3 cellular contexts compared by ENCODE assay signal in the genomic region with DNA sequence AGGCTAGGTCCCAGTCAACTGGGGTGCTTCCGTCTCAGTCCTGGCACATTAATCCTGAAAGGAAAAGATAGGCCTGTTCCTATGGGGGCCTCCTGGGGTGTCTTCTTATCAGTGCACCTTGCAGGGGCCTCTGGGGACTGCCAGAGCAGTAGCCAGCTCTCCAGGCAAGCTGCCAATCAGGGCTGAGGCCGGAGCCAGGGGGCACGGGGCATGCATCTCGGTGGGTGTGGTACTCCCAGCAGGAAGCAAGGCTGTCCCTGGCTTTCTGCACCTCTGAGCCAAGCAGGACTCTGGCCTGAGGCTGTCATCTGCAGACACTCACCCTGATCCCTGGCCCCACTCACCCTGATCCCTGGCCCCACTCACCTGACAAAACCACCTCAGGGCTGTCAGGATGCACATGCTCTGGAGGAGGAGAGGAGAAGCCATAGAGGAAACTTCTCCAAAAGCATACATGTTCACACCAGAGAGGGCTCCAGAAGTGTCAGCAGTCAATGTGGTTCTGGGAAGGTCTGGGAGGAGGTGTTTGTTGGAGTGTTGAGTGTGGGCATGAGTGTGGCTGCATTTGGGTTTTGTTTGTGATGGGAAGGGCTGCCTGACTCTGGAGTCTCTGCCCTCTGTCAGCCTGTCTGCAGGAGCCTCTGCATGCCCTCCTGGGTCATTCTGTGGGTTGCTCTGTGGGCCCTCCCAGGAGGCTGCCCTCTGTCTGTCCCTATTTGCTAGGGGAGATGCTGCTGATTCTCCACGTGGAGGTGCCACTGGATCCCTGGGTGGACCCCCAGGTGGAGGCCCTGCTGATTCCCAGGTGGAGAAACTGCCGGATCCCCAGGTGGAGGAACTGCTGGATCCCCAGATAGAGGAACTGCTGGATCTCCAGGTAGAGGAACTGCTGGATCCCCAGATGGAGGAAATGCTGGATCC.
A peak's percentile ranks its signal among the peaks of the same experiment; 100 is the strongest.
TF ChIP-seq lines count a peak whose summit lies in the region.

No MANE protein-coding gene starts in this region.

TF ChIP-seq in SK-N-SH, 30 proteins besides CTCF, POLR2A, EP300 and RAD21 (continues in another document):
- no peak for TF ChIP-seq YY1 (IDR thresholded peaks at IDR 0.05; ENCODE audit: low read depth)
- TF ChIP-seq RXRA (IDR thresholded peaks at IDR 0.05; ENCODE audit: borderline replicate concordance, low read depth) = no peak
- no peak for TF ChIP-seq NFIC (IDR thresholded peaks at IDR 0.05; ENCODE audit: borderline replicate concordance)
- no peak for TF ChIP-seq SIN3A (IDR thresholded peaks at IDR 0.05; ENCODE audit: borderline replicate concordance, low read depth, low read length)
- TF ChIP-seq FOXM1 (IDR thresholded peaks at IDR 0.05; ENCODE audit: low read depth) = no peak
- TF ChIP-seq RFX5 (IDR thresholded peaks at IDR 0.05; ENCODE audit: low read length) = no peak
- TF ChIP-seq EZH2phosphoT487 (IDR thresholded peaks at IDR 0.05; ENCODE audit: borderline replicate concordance, low read depth) = no peak
- TF ChIP-seq, protein P1, sequence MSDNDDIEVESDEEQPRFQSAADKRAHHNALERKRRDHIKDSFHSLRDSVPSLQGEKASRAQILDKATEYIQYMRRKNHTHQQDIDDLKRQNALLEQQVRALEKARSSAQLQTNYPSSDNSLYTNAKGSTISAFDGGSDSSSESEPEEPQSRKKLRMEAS (IDR thresholded peaks at IDR 0.05; ENCODE audit: low read depth) = no peak
- TF ChIP-seq IRF3 (IDR thresholded peaks at IDR 0.05; ENCODE audit: low read depth, low read length) = no peak
- TF ChIP-seq FOXJ3 (CRISPR knock-in tag; IDR thresholded peaks at IDR 0.05) = 0 out of 2 replicates have a peak, but pooled peaks have one; percentile 20
- no peak for TF ChIP-seq REST (IDR thresholded peaks at IDR 0.05; ENCODE audit: low read depth, low read length)

TF ChIP-seq in SK-N-SH treated with all-trans-retinoic acid at 6 μM for 48 hours, 23 proteins besides CTCF, POLR2A, EP300 and RAD21:
- no peak for TF ChIP-seq ZFP3 (CRISPR knock-in tag; IDR thresholded peaks at IDR 0.05)
- TF ChIP-seq, protein P2, sequence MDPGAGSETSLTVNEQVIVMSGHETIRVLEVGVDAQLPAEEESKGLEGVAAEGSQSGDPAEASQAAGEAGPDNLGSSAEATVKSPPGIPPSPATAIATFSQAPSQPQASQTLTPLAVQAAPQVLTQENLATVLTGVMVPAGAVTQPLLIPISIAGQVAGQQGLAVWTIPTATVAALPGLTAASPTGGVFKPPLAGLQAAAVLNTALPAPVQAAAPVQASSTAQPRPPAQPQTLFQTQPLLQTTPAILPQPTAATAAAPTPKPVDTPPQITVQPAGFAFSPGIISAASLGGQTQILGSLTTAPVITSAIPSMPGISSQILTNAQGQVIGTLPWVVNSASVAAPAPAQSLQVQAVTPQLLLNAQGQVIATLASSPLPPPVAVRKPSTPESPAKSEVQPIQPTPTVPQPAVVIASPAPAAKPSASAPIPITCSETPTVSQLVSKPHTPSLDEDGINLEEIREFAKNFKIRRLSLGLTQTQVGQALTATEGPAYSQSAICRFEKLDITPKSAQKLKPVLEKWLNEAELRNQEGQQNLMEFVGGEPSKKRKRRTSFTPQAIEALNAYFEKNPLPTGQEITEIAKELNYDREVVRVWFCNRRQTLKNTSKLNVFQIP (CRISPR knock-in tag; IDR thresholded peaks at IDR 0.05; ENCODE audit: borderline replicate concordance, low read depth) = no peak
- TF ChIP-seq CSDC2 (CRISPR knock-in tag; IDR thresholded peaks at IDR 0.05) = no peak
- no peak for TF ChIP-seq ZFP30 (CRISPR knock-in tag; IDR thresholded peaks at IDR 0.05)
- TF ChIP-seq PPARA (CRISPR knock-in tag; IDR thresholded peaks at IDR 0.05; ENCODE audit: borderline replicate concordance) = no peak
- no peak for TF ChIP-seq ZNF8 (CRISPR knock-in tag; IDR thresholded peaks at IDR 0.05)
- TF ChIP-seq ZC3H10 (CRISPR knock-in tag; IDR thresholded peaks at IDR 0.05) = no peak
- TF ChIP-seq TCF4 (CRISPR knock-in tag; IDR thresholded peaks at IDR 0.05; ENCODE audit: borderline replicate concordance) = no peak

TF ChIP-seq in HEK293, 187 proteins besides CTCF, POLR2A, EP300 and RAD21 (continued from another document):
- TF ChIP-seq ZNF112 (tag by site-specific recombination; IDR thresholded peaks at IDR 0.05) (no peak), ZNF266 (tag by site-specific recombination; IDR thresholded peaks at IDR 0.05; ENCODE audit: low read depth) (no peak), ZNF521 (tag by site-specific recombination; IDR thresholded peaks at IDR 0.05) (no peak), SP3 (tag by site-specific recombination; IDR thresholded peaks at IDR 0.05) (no peak), ZNF561 (tag by site-specific recombination; IDR thresholded peaks at IDR 0.05; ENCODE audit: borderline replicate concordance) (no peak), ZNF473 (tag by site-specific recombination; IDR thresholded peaks at IDR 0.05) (no peak), MZF1 (tag by site-specific recombination; IDR thresholded peaks at IDR 0.05; ENCODE audit: borderline replicate concordance) (no peak), ZNF701 (tag by site-specific recombination; IDR thresholded peaks at IDR 0.05) (no peak), ZNF654 (tag by site-specific recombination; IDR thresholded peaks at IDR 0.05; ENCODE audit: low read depth) (0 out of 2 replicates have a peak, but pooled peaks have one; percentile 10), ZIC2 (tag by site-specific recombination; IDR thresholded peaks at IDR 0.05) (peak; percentile 93), ZNF248 (tag by site-specific recombination; IDR thresholded peaks at IDR 0.05) (no peak), ZNF423 (tag by site-specific recombination; IDR thresholded peaks at IDR 0.05) (no peak), ZBTB20 (tag by site-specific recombination; IDR thresholded peaks at IDR 0.05) (no peak), PRDM2 (tag by site-specific recombination; IDR thresholded peaks at IDR 0.05; ENCODE audit: borderline replicate concordance) (no peak), GLIS2 (tag by site-specific recombination; IDR thresholded peaks at IDR 0.05) (0 out of 2 replicates have a peak, but pooled peaks have one; percentile 28), ZFHX2 (tag by site-specific recombination; conservative IDR thresholded peaks at IDR 0.05) (peak; percentile 53), ZSCAN4 (tag by site-specific recombination; IDR thresholded peaks at IDR 0.05) (no peak)
- TF ChIP-seq, protein P3, sequence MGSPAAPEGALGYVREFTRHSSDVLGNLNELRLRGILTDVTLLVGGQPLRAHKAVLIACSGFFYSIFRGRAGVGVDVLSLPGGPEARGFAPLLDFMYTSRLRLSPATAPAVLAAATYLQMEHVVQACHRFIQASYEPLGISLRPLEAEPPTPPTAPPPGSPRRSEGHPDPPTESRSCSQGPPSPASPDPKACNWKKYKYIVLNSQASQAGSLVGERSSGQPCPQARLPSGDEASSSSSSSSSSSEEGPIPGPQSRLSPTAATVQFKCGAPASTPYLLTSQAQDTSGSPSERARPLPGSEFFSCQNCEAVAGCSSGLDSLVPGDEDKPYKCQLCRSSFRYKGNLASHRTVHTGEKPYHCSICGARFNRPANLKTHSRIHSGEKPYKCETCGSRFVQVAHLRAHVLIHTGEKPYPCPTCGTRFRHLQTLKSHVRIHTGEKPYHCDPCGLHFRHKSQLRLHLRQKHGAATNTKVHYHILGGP (tag by site-specific recombination; IDR thresholded peaks at IDR 0.05) = no peak
- TF ChIP-seq, protein P4, sequence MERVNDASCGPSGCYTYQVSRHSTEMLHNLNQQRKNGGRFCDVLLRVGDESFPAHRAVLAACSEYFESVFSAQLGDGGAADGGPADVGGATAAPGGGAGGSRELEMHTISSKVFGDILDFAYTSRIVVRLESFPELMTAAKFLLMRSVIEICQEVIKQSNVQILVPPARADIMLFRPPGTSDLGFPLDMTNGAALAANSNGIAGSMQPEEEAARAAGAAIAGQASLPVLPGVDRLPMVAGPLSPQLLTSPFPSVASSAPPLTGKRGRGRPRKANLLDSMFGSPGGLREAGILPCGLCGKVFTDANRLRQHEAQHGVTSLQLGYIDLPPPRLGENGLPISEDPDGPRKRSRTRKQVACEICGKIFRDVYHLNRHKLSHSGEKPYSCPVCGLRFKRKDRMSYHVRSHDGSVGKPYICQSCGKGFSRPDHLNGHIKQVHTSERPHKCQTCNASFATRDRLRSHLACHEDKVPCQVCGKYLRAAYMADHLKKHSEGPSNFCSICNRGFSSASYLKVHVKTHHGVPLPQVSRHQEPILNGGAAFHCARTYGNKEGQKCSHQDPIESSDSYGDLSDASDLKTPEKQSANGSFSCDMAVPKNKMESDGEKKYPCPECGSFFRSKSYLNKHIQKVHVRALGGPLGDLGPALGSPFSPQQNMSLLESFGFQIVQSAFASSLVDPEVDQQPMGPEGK (tag by site-specific recombination; IDR thresholded peaks at IDR 0.05) = no peak
